In genomic region chr7:142017451-142017850, GRCh38 we compare ENCODE assay signal across 4 cellular contexts. TPM values are rescaled to one million over a fixed set of nuclear protein-coding genes. Genes with fewer than 3 reads are reported as not detected.
"Had no signal": no experiment of that assay in that cellular context is flagged by ENCODE, and none has a peak within 500 bp of the region (broad histone marks: within the 10 kb centered on the region; RNA-seq: fewer than 3 reads in every experiment).

No MANE protein-coding gene starts in this region.

- DNase-seq: GDM1, GF-D8 had no signal

- H3K4me3 ChIP-seq: GM12878 had no signal

- ATAC-seq: GM12878 had no signal

RNA-seq across cellular contexts. Expression of gene MGAM, which starts 21.8 kb away (rescaled TPM):
- total RNA-seq: G401 had no signal

RNA-seq across cellular contexts. Expression of gene TAS2R38, which starts 43.9 kb away (rescaled TPM):
- total RNA-seq: G401, GM12878 had no signal
- polyA plus RNA-seq: GM12878 had no signal
